Comparison of ENCODE assay signal across 23 cellular contexts in genomic region chr22:46039531-46039930, GRCh38.
DNase-seq lines count a peak whose midpoint lies in the region; ATAC-seq, FAIRE-seq and TF ChIP-seq lines count a peak whose summit lies in the region.
"Had no signal": no experiment of that assay in that cellular context is flagged by ENCODE, and none has a peak within 500 bp of the region (broad histone marks: within the 10 kb centered on the region; RNA-seq: fewer than 3 reads in every experiment).

No MANE protein-coding gene starts in this region.

- H3K27me3 Mint-ChIP-seq in CD4-positive, alpha-beta memory T cell, result no peaks in the 10 kb centered on the region
- H3K27me3 Mint-ChIP-seq: activated B cell treated with CpG ODN at 0.5 μM for 24 hours; activated naive CD4-positive, alpha-beta T cell treated with anti-CD3 and anti-CD28 coated beads, Interleukin-2, amount 50 U/mL, for 24 hours; stimulated activated naive CD8-positive, alpha-beta T cell treated with anti-CD3 and anti-CD28 coated beads, Interleukin-15, Interleukin-2, amounts not matched to agents 100 ng/mL and 50 ng/mL, for 24 hours had no signal

- H3K9me3 ChIP-seq in left ventricle myocardium inferior (replicated peaks) (no peaks in the 10 kb centered on the region), heart right ventricle (no peaks in the 10 kb centered on the region), pancreas (no peaks in the 10 kb centered on the region), thyroid gland (no peaks in the 10 kb centered on the region)
- H3K9me3 ChIP-seq in CD4-positive, alpha-beta memory T cell (ENCODE audit: control insufficient read depth in 1 of 2, low read length in 2 of 2), result no peaks in the 10 kb centered on the region
- H3K9me3 ChIP-seq: uterus had no signal

- H3K4me3 ChIP-seq in left ventricle myocardium inferior (no peak overlapping the region), heart right ventricle (no peak overlapping the region), dorsolateral prefrontal cortex (peak overlapping the region in 3 of 59 donors; percentile 4 to 10 (median 9)), pancreas (no peak overlapping the region), thyroid gland (replicated peaks in 1 of 3) (no peak overlapping the region)
- H3K4me3 ChIP-seq in CD4-positive, alpha-beta memory T cell (ENCODE audit: low read length in 2 of 2), result no peak overlapping the region
- H3K4me3 ChIP-seq: lung, uterus had no signal

- H3K36me3 ChIP-seq in left ventricle myocardium inferior, result no peaks in the 10 kb centered on the region
- H3K36me3 ChIP-seq in heart right ventricle, result no peaks in the 10 kb centered on the region
- H3K36me3 ChIP-seq in pancreas, result no peaks in the 10 kb centered on the region
- H3K36me3 ChIP-seq in thyroid gland, result no peaks in the 10 kb centered on the region
- no peaks in the 10 kb centered on the region for H3K36me3 ChIP-seq in CD4-positive, alpha-beta memory T cell (ENCODE audit: insufficient read depth, low read length)
- H3K36me3 ChIP-seq: uterus had no signal

- TF ChIP-seq POLR2A in thyroid gland (IDR thresholded peaks at IDR 0.05), result no peak

- DNase-seq in left ventricle myocardium inferior (no peak), heart right ventricle (no peak), dorsolateral prefrontal cortex (no peak), pancreas (peak in 1 of 6 donors; percentile 6), thyroid gland (no peak), NCI-H526 treated with DMSO at 0.1 percent for 48 hours (lab: John Stamatoyannopoulos, UW) (no peak), NCI-H1417 (lab: John Stamatoyannopoulos, UW) (no peak)
- DNase-seq in CD4-positive, alpha-beta memory T cell, result no peak
- DNase-seq: activated B cell treated with CpG ODN at 0.5 μM for 24 hours; activated CD8-positive, alpha-beta memory T cell treated with anti-CD3 and anti-CD28 coated beads for 24 hours; foreskin fibroblast; hippocampal formation; islet precursor cell; NCI-H1092; NCI-H2171; NCI-H526; small intestine; stimulated activated CD4-positive, alpha-beta T cell treated with anti-CD3 and anti-CD28 coated beads, Interleukin-2, amount 100 ng/mL, for 48 hours had no signal

- H3K9me3 Mint-ChIP-seq in CD4-positive, alpha-beta memory T cell, result no peaks in the 10 kb centered on the region
- H3K9me3 Mint-ChIP-seq: activated B cell treated with CpG ODN at 0.5 μM for 24 hours; activated naive CD4-positive, alpha-beta T cell treated with anti-CD3 and anti-CD28 coated beads, Interleukin-2, amount 50 U/mL, for 24 hours; stimulated activated naive CD8-positive, alpha-beta T cell treated with anti-CD3 and anti-CD28 coated beads, Interleukin-15, Interleukin-2, amounts not matched to agents 100 ng/mL and 50 ng/mL, for 24 hours had no signal

- H3K4me3 Mint-ChIP-seq in CD4-positive, alpha-beta memory T cell, result no peak overlapping the region
- H3K4me3 Mint-ChIP-seq: activated B cell treated with CpG ODN at 0.5 μM for 24 hours; activated naive CD4-positive, alpha-beta T cell treated with anti-CD3 and anti-CD28 coated beads, Interleukin-2, amount 50 U/mL, for 24 hours; stimulated activated naive CD8-positive, alpha-beta T cell treated with anti-CD3 and anti-CD28 coated beads, Interleukin-15, Interleukin-2, amounts not matched to agents 100 ng/mL and 50 ng/mL, for 24 hours had no signal

- H3K4me1 Mint-ChIP-seq in CD4-positive, alpha-beta memory T cell, result peaks cover 10 to 38% (median 24%) of the 10 kb centered on the region in 4 donors

- CTCF ChIA-PET in CD4-positive, alpha-beta memory T cell (lab: Charles Lee; ENCODE audit: partially characterized antibody), result interaction anchor here (0.9 kb wide), 1 partner anchor 31 kb away, joined by 3 read pairs; no protein-coding TSS in a partner anchor

- H3K27ac Mint-ChIP-seq in CD4-positive, alpha-beta memory T cell, result no peak overlapping the region
- H3K27ac Mint-ChIP-seq: activated B cell treated with CpG ODN at 0.5 μM for 24 hours; stimulated activated naive CD8-positive, alpha-beta T cell treated with anti-CD3 and anti-CD28 coated beads, Interleukin-15, Interleukin-2, amounts not matched to agents 100 ng/mL and 50 ng/mL, for 24 hours had no signal

- ATAC-seq in heart right ventricle (no peak), pancreas (no peak)

- 66 to 71% methylated on average over 6 of the region's 6 CpGs for WGBS in heart right ventricle, 2 donors
- WGBS in pancreas, 2 donors, result 36 to 46% methylated on average over 6 of the region's 6 CpGs
- 75 to 77% methylated on average over 6 of the region's 6 CpGs for WGBS in thyroid gland, 2 donors

- intact Hi-C loops in left ventricle myocardium inferior (cut with micrococcal nuclease) (no loop called here), heart right ventricle (cut with DNase I) (loop anchor here in 2 of 10 donors (5.0 kb wide), 1 partner anchor 33 kb away; no protein-coding TSS in a partner anchor), dorsolateral prefrontal cortex (cut with DNase I) (no loop called here), pancreas (cut with DNase I) (no loop called here), thyroid gland (cut with DNase I) (no loop called here)
- intact Hi-C loops in CD4-positive, alpha-beta memory T cell (cut with micrococcal nuclease), result loop anchor here (5.0 kb wide), 2 partner anchors 108 to 722 kb away; no protein-coding TSS in a partner anchor

- FAIRE-seq in pancreas (lab: Jason Lieb, UNC), result no peak
- FAIRE-seq: small intestine had no signal

- H3K4me1 ChIP-seq in left ventricle myocardium inferior, result peaks cover 61% of the 10 kb centered on the region
- peaks cover 8 to 71% (median 42%) of the 10 kb centered on the region in 9 donors for H3K4me1 ChIP-seq in heart right ventricle
- peaks cover 54 to 58% (median 55%) of the 10 kb centered on the region in 3 donors for H3K4me1 ChIP-seq in pancreas
- peaks cover 19 to 42% of the 10 kb centered on the region in 2 donors for H3K4me1 ChIP-seq in thyroid gland
- H3K4me1 ChIP-seq in CD4-positive, alpha-beta memory T cell (ENCODE audit: insufficient read depth, low read length), result peaks cover 38% of the 10 kb centered on the region
- H3K4me1 ChIP-seq: parathyroid adenoma, uterus had no signal

- H3K27me3 ChIP-seq in left ventricle myocardium inferior (ENCODE audit: low read depth), result no peaks in the 10 kb centered on the region
- H3K27me3 ChIP-seq in heart right ventricle, result no peaks in the 10 kb centered on the region
- H3K27me3 ChIP-seq in dorsolateral prefrontal cortex, result no peaks in the 10 kb centered on the region
- H3K27me3 ChIP-seq in pancreas, result no peaks in the 10 kb centered on the region
- H3K27me3 ChIP-seq in thyroid gland, result no peaks in the 10 kb centered on the region
- no peaks in the 10 kb centered on the region for H3K27me3 ChIP-seq in CD4-positive, alpha-beta memory T cell (ENCODE audit: insufficient read depth, low read length)
- H3K27me3 ChIP-seq: uterus had no signal

- H3K36me3 Mint-ChIP-seq in CD4-positive, alpha-beta memory T cell, result no peaks in the 10 kb centered on the region
- H3K36me3 Mint-ChIP-seq: activated naive CD4-positive, alpha-beta T cell treated with anti-CD3 and anti-CD28 coated beads, Interleukin-2, amount 50 U/mL, for 24 hours had no signal

- TF ChIP-seq CTCF in left ventricle myocardium inferior (IDR thresholded peaks at IDR 0.05; ENCODE audit: borderline replicate concordance) (no peak), heart right ventricle (IDR thresholded peaks at IDR 0.05) (no peak), dorsolateral prefrontal cortex (IDR thresholded peaks at IDR 0.05 in 54 of 56, conservative IDR thresholded peaks at IDR 0.05 in 2 of 56; ENCODE audit: low read depth in 1 of 56, partially characterized antibody in 56 of 56) (no peak), pancreas (IDR thresholded peaks at IDR 0.05) (no peak), thyroid gland (IDR thresholded peaks at IDR 0.05) (no peak)

- H3K27ac ChIP-seq in left ventricle myocardium inferior (replicated peaks) (peak overlapping the region; percentile 100), heart right ventricle (peak overlapping the region in 2 of 10 donors; percentile 13 to 96), dorsolateral prefrontal cortex (peak overlapping the region in 55 of 59 donors; percentile 7 to 100 (median 94)), pancreas (peak overlapping the region; percentile 5 to 97 (median 78)), thyroid gland (no peak overlapping the region)
- no peak overlapping the region for H3K27ac ChIP-seq in CD4-positive, alpha-beta memory T cell (ENCODE audit: low read depth, low read length)
- H3K27ac ChIP-seq: parathyroid adenoma had no signal

- POLR2A ChIA-PET in CD4-positive, alpha-beta memory T cell (lab: Charles Lee; ENCODE audit: partially characterized antibody), result no interaction called here

Comparison
In these comparisons a context has a peak if more than half of its experiments do, and no peak if none do; other contexts are left out.
1. H3K27ac ChIP-seq: peak in left ventricle myocardium inferior (single experiment), dorsolateral prefrontal cortex (55 of 59) and pancreas (4 of 4); none in thyroid gland (0 of 3) and CD4-positive, alpha-beta memory T cell (single experiment).